ENCODE assay signal across 6 cellular contexts in the genomic region with DNA sequence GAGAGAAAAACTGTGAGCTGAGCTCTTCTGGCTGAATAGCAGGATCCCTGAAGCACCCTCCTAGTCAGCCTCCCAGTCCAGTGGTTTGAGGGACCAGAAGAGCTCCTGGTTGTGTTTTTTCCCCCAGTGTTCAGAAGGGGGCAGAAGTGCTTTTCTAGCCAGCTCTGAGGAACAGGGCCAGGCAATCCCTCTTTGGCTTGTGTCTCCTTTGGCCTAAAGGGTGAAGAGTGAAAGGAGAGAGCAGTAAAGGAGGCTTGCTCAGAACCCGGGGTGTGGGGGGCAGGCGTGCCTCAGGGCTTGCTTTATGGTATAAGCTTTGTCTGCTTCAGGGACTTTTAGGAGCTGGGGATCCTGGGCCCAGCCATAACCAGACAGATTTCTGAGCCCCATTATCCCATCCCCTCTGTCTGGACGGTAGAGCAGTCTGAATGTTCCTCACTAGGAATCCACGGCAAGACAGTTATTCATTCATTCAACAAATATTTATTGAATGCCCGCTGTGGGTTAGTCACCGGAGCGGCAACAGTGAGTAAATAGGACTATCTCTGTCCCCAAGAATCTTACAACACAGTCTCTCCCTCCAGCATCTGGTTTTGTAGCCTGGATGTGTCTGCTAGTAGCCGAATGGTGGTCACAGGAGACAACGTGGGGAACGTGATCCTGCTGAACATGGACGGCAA. TPM values are rescaled to one million over a fixed set of nuclear protein-coding genes. Genes with fewer than 3 reads are reported as not detected.
DNase-seq lines count a peak whose midpoint lies in the region; ATAC-seq and TF ChIP-seq lines count a peak whose summit lies in the region.

No MANE protein-coding gene starts in this region.

- ATAC-seq in HG03565 (IDR thresholded peaks at IDR 0.05; ENCODE audit: unreplicated experiment): no peak

- H3K4me1 ChIP-seq in cardiac muscle cell (ENCODE audit: low read depth): peaks cover 4% of the 10 kb centered on the region

- no peaks in the 10 kb centered on the region for H3K9me3 ChIP-seq in cardiac muscle cell (ENCODE audit: low read depth)

- peak; percentile 73 for TF ChIP-seq CTCF in cardiac muscle cell (IDR thresholded peaks at IDR 0.05; ENCODE audit: low read depth, low read length)

- H3K27ac ChIP-seq in cardiac muscle cell: peak overlapping the region; percentile 48

- DNase-seq in EH (ENCODE audit: low read depth) (peak; percentile 90), RPMI8226 (peak; percentile 27), cardiac muscle cell (ENCODE audit: low read depth in 1 of 2, low spot score in 1 of 2) (peak in 1 of 2 donors; percentile 83), GM19240 (ENCODE audit: insufficient read length, low spot score) (no peak), SKM-1 (lab: John Stamatoyannopoulos, UW; ENCODE audit: unreplicated experiment) (no peak)

- no peak overlapping the region for H3K4me3 ChIP-seq in cardiac muscle cell

- no peaks in the 10 kb centered on the region for H3K27me3 ChIP-seq in cardiac muscle cell

- peaks cover under 1% of the 10 kb centered on the region for H3K36me3 ChIP-seq in cardiac muscle cell

RNA-seq across cellular contexts. Expression of gene ACP2, which starts 14.5 kb away (rescaled TPM):
- 87.7 and 94.0 TPM in 2 replicates for total RNA-seq in cardiac muscle cell
- 67.1 and 67.5 TPM in 2 replicates for polyA plus RNA-seq in cardiac muscle cell

RNA-seq across cellular contexts. Expression of gene DDB2, which starts 19.4 kb away (rescaled TPM):
- total RNA-seq in cardiac muscle cell: 45.1 and 79.4 TPM in 2 replicates
- polyA plus RNA-seq in cardiac muscle cell: 40.5 and 65.2 TPM in 2 replicates

RNA-seq across cellular contexts. Expression of gene NR1H3, which starts 23.7 kb away (rescaled TPM):
- total RNA-seq in cardiac muscle cell: 21.4 and 31.6 TPM in 2 replicates
- 16.2 and 30.6 TPM in 2 replicates for polyA plus RNA-seq in cardiac muscle cell

RNA-seq across cellular contexts. Expression of gene MADD, which starts 35.8 kb away (rescaled TPM):
- 62.5 and 103 TPM in 2 replicates for total RNA-seq in cardiac muscle cell
- 58.8 and 70.2 TPM in 2 replicates for polyA plus RNA-seq in cardiac muscle cell

RNA-seq across cellular contexts. Expression of gene PACSIN3, which starts 47.9 kb away (rescaled TPM):
- 62.6 and 113 TPM in 2 replicates for total RNA-seq in cardiac muscle cell
- polyA plus RNA-seq in cardiac muscle cell: 79.8 and 116 TPM in 2 replicates

Comparison
In these comparisons a context has a peak if more than half of its experiments do, and no peak if none do; other contexts are left out.
1. DNase-seq: peak in EH (single experiment) and RPMI8226 (single experiment); none in GM19240 (single experiment) and SKM-1 (single experiment).